Comparison of ENCODE assay signal across 26 cellular contexts in genomic region chr3:10233988-10234387, GRCh38. TPM values are rescaled to one million over a fixed set of nuclear protein-coding genes. Genes with fewer than 3 reads are reported as not detected.
A peak's percentile ranks its signal among the peaks of the same experiment; 100 is the strongest.
DNase-seq lines count a peak whose midpoint lies in the region; ATAC-seq, FAIRE-seq and TF ChIP-seq lines count a peak whose summit lies in the region.
"Had no signal": no experiment of that assay in that cellular context is flagged by ENCODE, and none has a peak within 500 bp of the region (broad histone marks: within the 10 kb centered on the region; RNA-seq: fewer than 3 reads in every experiment).

No MANE protein-coding gene starts in this region.

- no peak overlapping the region for H3K14ac ChIP-seq in H1 (ENCODE audit: insufficient read length)

- H3K4me3 ChIP-seq in H1 (ENCODE audit: extremely low read depth in 1 of 4, insufficient read depth in 2 of 4, low read depth in 3 of 4, low read length in 4 of 4): no peak overlapping the region
- H3K4me3 ChIP-seq: A549; BLaER1 treated with 17β-estradiol and CSF1 and Interleukin-3, amounts not matched to agents 10 nM and 100 nM; GM23248 had no signal

- no peak overlapping the region; the same call in 1 of the 2 replicates for H2BK20ac ChIP-seq in H1 (ENCODE audit: low read length)

- H3K27ac Mint-ChIP-seq in CD14-positive monocyte (peak overlapping the region in 5 of 7 donors; percentile 2 to 70 (median 58)), WTC11 (0 out of 2 replicates have a peak overlapping the region, but pooled peaks have one; percentile 60)
- H3K27ac Mint-ChIP-seq: CD4-positive, alpha-beta memory T cell had no signal

- H3K36me3 Mint-ChIP-seq in CD14-positive monocyte (peaks cover 26 to 30% of the 10 kb centered on the region in 2 donors), WTC11 (peaks cover 5% of the 10 kb centered on the region; the same call in 1 of the 2 replicates)

- no peaks in the 10 kb centered on the region for H3K9me3 ChIP-seq in H1 (ENCODE audit: insufficient read depth in 2 of 2, low read depth in 1 of 2, low read length in 1 of 2)
- H3K9me3 ChIP-seq: A549, BE2C had no signal

- POLR2A ChIA-PET in WTC11 (lab: Charles Lee) (no interaction called here), H1 (lab: Charles Lee; ENCODE audit: partially characterized antibody) (no interaction called here)

- no peak overlapping the region for H4K5ac ChIP-seq in H1 (ENCODE audit: insufficient read length, low read depth, low read length)

- intact Hi-C loops in CD14-positive monocyte (cut with micrococcal nuclease): no loop called here
- intact Hi-C loops in posterior vena cava (cut with DNase I): no loop called here

- H3K27me3 ChIP-seq in H1 (replicated peaks in 1 of 4; ENCODE audit: control insufficient read depth in 3 of 4, extremely low read depth in 1 of 4, insufficient read depth in 3 of 4, low read length in 3 of 4): no peaks in the 10 kb centered on the region
- H3K27me3 ChIP-seq: BE2C; BLaER1 treated with 17β-estradiol and CSF1 and Interleukin-3, amounts not matched to agents 10 nM and 100 nM had no signal

- no peak overlapping the region for H2BK120ac ChIP-seq in H1 (replicated peaks; ENCODE audit: low read depth, low read length)

- peaks cover 0 to 2% (median 1%) of the 10 kb centered on the region in 4 experiments; a peak in 1 of 7 replicates for H3K4me1 ChIP-seq in H1 (replicated peaks in 1 of 4; ENCODE audit: control insufficient read depth in 3 of 4, insufficient read depth in 4 of 4, low read length in 3 of 4)
- H3K4me1 ChIP-seq: A549 had no signal

- no peak overlapping the region for H3K18ac ChIP-seq in H1 (ENCODE audit: extremely low read depth, low read length)

- 0 out of 2 replicates have a peak overlapping the region, but pooled peaks have one; percentile 32 for H2BK5ac ChIP-seq in H1 (ENCODE audit: low read depth, low read length)

- H4K20me1 ChIP-seq in H1 (replicated peaks in 1 of 2; ENCODE audit: control insufficient read depth in 1 of 2, insufficient read depth in 2 of 2, low read length in 2 of 2): no peaks in the 10 kb centered on the region
- H4K20me1 ChIP-seq: BLaER1 treated with 17β-estradiol and CSF1 and Interleukin-3, amounts not matched to agents 10 nM and 100 nM had no signal

- no peak overlapping the region for H3K4me2 ChIP-seq in H1 (ENCODE audit: insufficient read depth in 1 of 2, low read depth in 2 of 2, low read length in 2 of 2)
- H3K4me2 ChIP-seq: A549 had no signal

- H3K27ac ChIP-seq in H1 (ENCODE audit: low read depth, low read length): no peak overlapping the region
- H3K27ac ChIP-seq: A549, GM23248 had no signal

- no peaks in the 10 kb centered on the region for H3K79me1 ChIP-seq in H1 (ENCODE audit: low read depth, low read length)

- H3K9me3 Mint-ChIP-seq in CD14-positive monocyte: peaks cover 0 to 5% (median 0%) of the 10 kb centered on the region in 7 donors
- H3K9me3 Mint-ChIP-seq in WTC11: peaks cover 15% of the 10 kb centered on the region; the same call in 1 of the 2 replicates
- H3K9me3 Mint-ChIP-seq: CD4-positive, alpha-beta memory T cell had no signal

- H3K4ac ChIP-seq in H1 (replicated peaks; ENCODE audit: insufficient read length, low read depth, low read length): no peak overlapping the region

- no peak for ATAC-seq in WTC11
- no peak for ATAC-seq in HG02970 (IDR thresholded peaks at IDR 0.05; ENCODE audit: low FRiP score, unreplicated experiment)

- no peak for TF ChIP-seq EP300 in H1 (IDR thresholded peaks at IDR 0.05; ENCODE audit: borderline replicate concordance in 1 of 2, low read depth in 2 of 2, low read length in 2 of 2)

- WGBS in H1 (ENCODE audit: extremely low coverage in 1 of 2, insufficient coverage in 1 of 2, insufficient read length in 1 of 2, insufficient replicate concordance in 2 of 2, low coverage in 1 of 2, low lambda C conversion rate in 2 of 2, missing lambda C conversion rate in 1 of 2), 2 experiments: 92% methylated on average over 13 of the region's 13 CpGs; no CpG with 5 or more reads in 1 of the 2 experiments

- 0 out of 2 replicates have a peak overlapping the region, but pooled peaks have one; percentile 80 for H2BK12ac ChIP-seq in H1 (ENCODE audit: low read depth, low read length)

- H4K8ac ChIP-seq in H1 (ENCODE audit: extremely low read depth, insufficient read depth, low read length): no peak overlapping the region

- FAIRE-seq in H1 (lab: Jason Lieb, UNC) (no peak), urothelium cell line (lab: Jason Lieb, UNC) (no peak)
- FAIRE-seq: A549, GM12891, GM18507 had no signal

- H3K27me3 Mint-ChIP-seq in CD14-positive monocyte (ENCODE audit: low read depth in 3 of 3) (peaks cover 0 to 2% (median 0%) of the 10 kb centered on the region in 3 donors), WTC11 (ENCODE audit: low read depth) (no peaks in the 10 kb centered on the region)
- H3K27me3 Mint-ChIP-seq: CD4-positive, alpha-beta memory T cell had no signal

- no peak for TF ChIP-seq RAD21 in H1 (IDR thresholded peaks at IDR 0.05 in 1 of 2, conservative IDR thresholded peaks at IDR 0.05 in 1 of 2; ENCODE audit: low read depth in 2 of 2, low read length in 2 of 2)

- no peak for TF ChIP-seq POLR2A in H1 (IDR thresholded peaks at IDR 0.05; ENCODE audit: control extremely low read depth in 1 of 2, low read depth in 2 of 2, low read length in 2 of 2)

- no peak overlapping the region for H2AFZ ChIP-seq in H1 (ENCODE audit: low read length)
- H2AFZ ChIP-seq: GM23248 had no signal

- no peaks in the 10 kb centered on the region for H3K79me2 ChIP-seq in H1 (ENCODE audit: control insufficient read depth in 1 of 2, insufficient read depth in 2 of 2, low read length in 2 of 2)

- peak overlapping the region; percentile 81 for H4K91ac ChIP-seq in H1 (replicated peaks; ENCODE audit: insufficient read length, low read length)

- no peak overlapping the region for H3K23ac ChIP-seq in H1 (ENCODE audit: insufficient read length)

- no peak overlapping the region for H3K9ac ChIP-seq in H1 (replicated peaks in 1 of 4; ENCODE audit: extremely low read depth in 1 of 4, low read depth in 3 of 4, low read length in 3 of 4)
- H3K9ac ChIP-seq: BLaER1 treated with 17β-estradiol and CSF1 and Interleukin-3, amounts not matched to agents 10 nM and 100 nM; GM23248 had no signal

- CTCF ChIA-PET in WTC11 (lab: Charles Lee) (no interaction called here), H1 (lab: Charles Lee; ENCODE audit: partially characterized antibody) (interaction anchor here (1.1 to 2.1 kb wide), 3 partner anchors 30 to 69 kb away, joined by 3 to 9 read pairs (median 6); partner anchors contain the start of gene IRAK2)

- H3K23me2 ChIP-seq in H1 (ENCODE audit: low read depth, low read length): no peaks in the 10 kb centered on the region; the same call in 1 of the 2 replicates

- H3K36me3 ChIP-seq in H1 (ENCODE audit: control insufficient read depth in 2 of 4, insufficient read depth in 4 of 4, low read length in 3 of 4): peaks cover 0 to under 1% (median 0%) of the 10 kb centered on the region in 4 experiments; a peak in 1 of 8 replicates
- H3K36me3 ChIP-seq: BE2C had no signal

- H2BK15ac ChIP-seq in H1 (ENCODE audit: low read length): no peak overlapping the region; the same call in 1 of the 2 replicates

- H2AK5ac ChIP-seq in H1 (ENCODE audit: low read depth, low read length): no peak overlapping the region

- H3K4me3 Mint-ChIP-seq in CD14-positive monocyte: no peak overlapping the region
- no peak overlapping the region for H3K4me3 Mint-ChIP-seq in WTC11
- H3K4me3 Mint-ChIP-seq: CD4-positive, alpha-beta memory T cell; H9 had no signal

- H3K56ac ChIP-seq in H1 (replicated peaks; ENCODE audit: insufficient read length, low read depth, low read length): no peak overlapping the region

- peaks cover 29% of the 10 kb centered on the region for H3K4me1 Mint-ChIP-seq in CD14-positive monocyte
- H3K4me1 Mint-ChIP-seq in WTC11: peaks cover 14% of the 10 kb centered on the region

- no peak for TF ChIP-seq CTCF in CD14-positive monocyte (IDR thresholded peaks at IDR 0.05)
- TF ChIP-seq CTCF in WTC11 (IDR thresholded peaks at IDR 0.05): no peak
- no peak for TF ChIP-seq CTCF in H1 (IDR thresholded peaks at IDR 0.05; ENCODE audit: control extremely low read depth in 1 of 3, insufficient read depth in 1 of 3, low read depth in 1 of 3, low read length in 3 of 3)

- DNase-seq in CD14-positive monocyte (ENCODE audit: low spot score) (no peak), WTC11 (ENCODE audit: low spot score) (no peak), H1 (ENCODE audit: low read depth in 1 of 2, low spot score in 2 of 2) (no peak), posterior vena cava (ENCODE audit: low spot score) (peak; percentile 34), ecto neural progenitor cell (ENCODE audit: low spot score) (no peak), urothelium cell line (ENCODE audit: low spot score) (no peak)
- DNase-seq: 8988T; ACHN; AML-193; BE2C; Calu3; CD4-positive, alpha-beta memory T cell; COR-L47; DMS53; DMS79 treated with DMSO at 0.1 percent for 48 hours; GF-D8; GM23248; H9 had no signal

TF ChIP-seq in H1, 55 proteins besides CTCF, POLR2A, EP300 and RAD21 (continues in another document):
- no peak for TF ChIP-seq SP1 (IDR thresholded peaks at IDR 0.05; ENCODE audit: low read depth, low read length)

RNA-seq across cellular contexts. Expression of gene TATDN2, which starts 14.3 kb away (rescaled TPM):
- polyA plus RNA-seq in CD14-positive monocyte (1 to 10 TPM; 6.0 TPM), H1 (2011; rRNA removed) (12.1 and 12.3 TPM in 2 replicates)
- total RNA-seq in WTC11 (2021) (23.2 to 31.7 TPM (median 24.7 TPM) in 3 replicates), posterior vena cava (10 to 100 TPM; 22.2 to 25.3 TPM)
- total RNA-seq in H1 (2021; fragmentation: NEBNext Ultra II Directional; extraction: Animal tissue kit (Norgen Biotek cat#: 25700)): 34.8 and 35.3 TPM in 2 replicates
- 11.5 TPM for polyA plus RNA-seq in H1 (2011; cell fraction: cytosol; rRNA removed)
- 17.6 TPM for polyA plus RNA-seq in H1 (2011; cell fraction: nucleus; rRNA removed)
- 21.3 to 23.2 TPM (median 21.9 TPM) in 4 replicates for polyA plus RNA-seq in H1 (2012, experiment 1 of 2)
- polyA plus RNA-seq in H1 (2012, experiment 2 of 2): 18.4 TPM
- 14.6 TPM for polyA plus RNA-seq in H1 (2013, experiment 1 of 2)
- 15.0 TPM for polyA plus RNA-seq in H1 (2013, experiment 2 of 2)
- polyA minus RNA-seq in H1 (2011; rRNA and poly(A)+ RNA removed): 39.2 and 40.9 TPM in 2 replicates
- 13.6 TPM for polyA minus RNA-seq in H1 (2011; cell fraction: cytosol; rRNA and poly(A)+ RNA removed)
- 36.3 TPM for polyA minus RNA-seq in H1 (2011; cell fraction: nucleus; rRNA and poly(A)+ RNA removed)

RNA-seq across cellular contexts. Expression of gene GHRL, which starts 58.8 kb away (rescaled TPM):
- polyA plus RNA-seq in CD14-positive monocyte (1 to 10 TPM; 2.3 to 7.0 TPM), H1 (2011; rRNA removed) (0.06 and 0.32 TPM in 2 replicates)
- total RNA-seq in WTC11 (2021) (0.34 to 0.35 TPM in 2 of 3 replicates, not detected in the other), posterior vena cava (1 to 10 TPM; 1.0 to 1.2 TPM)
- 0.35 TPM in 1 of 2 replicates, not detected in the other for total RNA-seq in H1 (2021; fragmentation: NEBNext Ultra II Directional; extraction: Animal tissue kit (Norgen Biotek cat#: 25700))
- polyA plus RNA-seq in H1 (2011; cell fraction: cytosol; rRNA removed): 0.13 TPM
- 0.57 TPM for polyA plus RNA-seq in H1 (2011; cell fraction: nucleus; rRNA removed)
- 0.23 to 0.87 TPM (median 0.50 TPM) in 3 of 4 replicates, not detected in the other for polyA plus RNA-seq in H1 (2012, experiment 1 of 2)
- polyA plus RNA-seq in H1 (2012, experiment 2 of 2): not detected
- 0.14 TPM for polyA plus RNA-seq in H1 (2013, experiment 1 of 2)
- polyA plus RNA-seq in H1 (2013, experiment 2 of 2): 0.26 TPM
- 0.29 and 0.57 TPM in 2 replicates for polyA minus RNA-seq in H1 (2011; rRNA and poly(A)+ RNA removed)
- not detected for polyA minus RNA-seq in H1 (2011; cell fraction: cytosol; rRNA and poly(A)+ RNA removed)
- 1.00 TPM for polyA minus RNA-seq in H1 (2011; cell fraction: nucleus; rRNA and poly(A)+ RNA removed)
- total RNA-seq: Daoy, G401, GM23248, H4 had no signal
- polyA plus RNA-seq: A549 had no signal
